ENCODE assay signal across 30 cellular contexts in the genomic region with DNA sequence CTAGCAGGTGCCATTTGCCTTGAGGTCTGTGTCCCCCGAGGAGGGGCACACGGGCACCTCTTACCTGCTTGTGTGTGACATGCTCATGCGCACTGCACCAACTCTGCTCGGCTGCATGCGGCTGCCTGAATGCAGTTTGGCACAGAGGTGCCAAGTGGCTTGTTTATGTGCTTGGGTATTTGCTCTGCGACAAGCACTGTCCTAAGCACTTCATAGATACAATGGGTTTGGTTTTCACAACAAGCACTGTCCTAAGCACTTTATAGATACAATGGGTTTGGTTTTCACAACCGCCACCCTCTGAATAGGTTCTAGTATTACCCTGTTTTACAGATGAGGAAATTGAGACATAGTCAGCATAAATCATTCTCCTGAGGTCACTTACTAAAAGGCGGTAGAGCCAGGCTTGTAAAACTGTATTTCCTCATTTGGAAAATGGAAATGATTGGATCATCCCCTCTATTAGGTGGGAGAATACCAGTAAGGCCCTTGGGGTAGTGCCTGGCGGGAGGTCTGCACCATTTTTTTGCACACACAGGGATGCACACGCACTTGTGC. TPM values are rescaled to one million over a fixed set of nuclear protein-coding genes. Genes with fewer than 3 reads are reported as not detected.
A peak's percentile ranks its signal among the peaks of the same experiment; 100 is the strongest.
DNase-seq lines count a peak whose midpoint lies in the region; ATAC-seq and TF ChIP-seq lines count a peak whose summit lies in the region.
"Had no signal": no experiment of that assay in that cellular context is flagged by ENCODE, and none has a peak within 500 bp of the region (broad histone marks: within the 10 kb centered on the region; RNA-seq: fewer than 3 reads in every experiment).

No MANE protein-coding gene starts in this region.

- no peaks in the 10 kb centered on the region for H3K27me3 ChIP-seq in BLaER1 treated with 17β-estradiol and CSF1 and Interleukin-3, amounts not matched to agents 10 nM and 100 nM
- no peaks in the 10 kb centered on the region for H3K27me3 ChIP-seq in colonic mucosa
- H3K27me3 ChIP-seq: brain microvascular endothelial cell, esophagus squamous epithelium, right atrium auricular region, transverse colon had no signal

- peak overlapping the region; percentile 64 to 87 (median 80); a peak in 11 of 22 replicates for H3K4me2 ChIP-seq in BLaER1 treated with 17β-estradiol and CSF1 and Interleukin-3, amounts not matched to agents 10 nM and 100 nM

- no peak overlapping the region for H3K9ac ChIP-seq in BLaER1 treated with 17β-estradiol and CSF1 and Interleukin-3, amounts not matched to agents 10 nM and 100 nM
- H3K9ac ChIP-seq in colonic mucosa (ENCODE audit: low read depth in 2 of 2, low read length in 2 of 2), result no peak overlapping the region
- H3K9ac ChIP-seq: GM23248 had no signal

- peaks cover 0 to 8% (median 0%) of the 10 kb centered on the region in 11 experiments; a peak in 4 of 22 replicates for H4K20me1 ChIP-seq in BLaER1 treated with 17β-estradiol and CSF1 and Interleukin-3, amounts not matched to agents 10 nM and 100 nM

- ATAC-seq in mucosa of descending colon (peak; percentile 20), HG02623 (IDR thresholded peaks at IDR 0.05; ENCODE audit: unreplicated experiment) (no peak)
- ATAC-seq: stimulated activated naive CD8-positive, alpha-beta T cell treated with anti-CD3 and anti-CD28 coated beads, Interleukin-15, Interleukin-2, amounts not matched to agents 100 U/mL and 50 U/mL, for 24 hours had no signal

- H3K36me3 ChIP-seq in BLaER1 treated with 17β-estradiol and CSF1 and Interleukin-3, amounts not matched to agents 10 nM and 100 nM, result peaks cover 0 to 3% (median 0%) of the 10 kb centered on the region in 11 experiments; a peak in 2 of 22 replicates
- H3K36me3 ChIP-seq in mucosa of descending colon (ENCODE audit: low read depth) (no peaks in the 10 kb centered on the region), colonic mucosa (no peaks in the 10 kb centered on the region)
- H3K36me3 ChIP-seq: brain microvascular endothelial cell, esophagus squamous epithelium, right atrium auricular region, transverse colon had no signal

- intact Hi-C loops in mucosa of descending colon (cut with DNase I, micrococcal nuclease) (no loop called here), colonic mucosa (cut with DNase I) (no loop called here)

- no peak overlapping the region for H3K4me3 ChIP-seq in BLaER1 treated with 17β-estradiol and CSF1 and Interleukin-3, amounts not matched to agents 10 nM and 100 nM
- no peak overlapping the region for H3K4me3 ChIP-seq in mucosa of descending colon
- no peak overlapping the region for H3K4me3 ChIP-seq in colonic mucosa
- H3K4me3 ChIP-seq: esophagus squamous epithelium, GM23248, right atrium auricular region, transverse colon had no signal

- peak; percentile 82 for DNase-seq in MV-4-11 (lab: John Stamatoyannopoulos, UW)
- peak; percentile 18 for DNase-seq in OCI-M1 (lab: John Stamatoyannopoulos, UW)
- no peak for DNase-seq in mucosa of descending colon
- no peak for DNase-seq in colonic mucosa
- DNase-seq in NCI-H128 (lab: John Stamatoyannopoulos, UW; ENCODE audit: unreplicated experiment), result no peak
- no peak for DNase-seq in activated effector memory CD4-positive, alpha-beta T cell treated with anti-CD3 and anti-CD28 coated beads, Interleukin-2, amount 50 U/mL, for 16 hours
- DNase-seq: ACHN; activated CD4-positive, alpha-beta memory T cell treated with anti-CD3 and anti-CD28 coated beads, Interleukin-2, amount 10 ng/mL, durations not matched to agents 7 days and 5 days; activated CD4-positive, CD25-positive, alpha-beta regulatory T cell; activated gamma-delta T cell; brain microvascular endothelial cell; C1 segment of cervical spinal cord; esophagus squamous epithelium; GM23248; mesendoderm; naive B cell; NCI-H1694 treated with DMSO at 0.1 percent for 48 hours; NCI-H524 treated with DMSO at 0.1 percent for 48 hours; Right ventricle myocardium superior; stimulated activated CD4-positive, alpha-beta T cell treated with anti-CD3 and anti-CD28 coated beads, Interleukin-12 subunit alpha, Interleukin-12 subunit beta, amount 100 ng/mL, for 4 hours; stimulated activated CD4-positive, alpha-beta T cell treated with anti-CD3 and anti-CD28 coated beads, Interleukin-4, amount 100 ng/mL, for 4 hours; stimulated activated naive CD8-positive, alpha-beta T cell treated with anti-CD3 and anti-CD28 coated beads, Interleukin-15, Interleukin-2, amounts not matched to agents 100 U/mL and 50 U/mL, for 24 hours; T-helper 9 cell; transverse colon had no signal

- TF ChIP-seq CTCF in mucosa of descending colon (IDR thresholded peaks at IDR 0.05) (no peak), colonic mucosa (IDR thresholded peaks at IDR 0.05) (no peak)

- peaks cover 33 to 57% (median 42%) of the 10 kb centered on the region in 10 experiments for H3K4me1 ChIP-seq in BLaER1 treated with 17β-estradiol and CSF1 and Interleukin-3, amounts not matched to agents 10 nM and 100 nM
- H3K4me1 ChIP-seq in mucosa of descending colon (ENCODE audit: low read depth) (peaks cover 4% of the 10 kb centered on the region), colonic mucosa (no peaks in the 10 kb centered on the region)

- H3K9me3 ChIP-seq in BLaER1 treated with 17β-estradiol and CSF1 and Interleukin-3, amounts not matched to agents 10 nM and 100 nM (replicated peaks in 1 of 11), result no peaks in the 10 kb centered on the region
- no peaks in the 10 kb centered on the region for H3K9me3 ChIP-seq in mucosa of descending colon
- no peaks in the 10 kb centered on the region for H3K9me3 ChIP-seq in colonic mucosa
- H3K9me3 ChIP-seq: esophagus squamous epithelium, right atrium auricular region, transverse colon had no signal

- no peak overlapping the region for H3K27ac ChIP-seq in BLaER1 treated with 17β-estradiol and CSF1 and Interleukin-3, amounts not matched to agents 10 nM and 100 nM
- no peak overlapping the region for H3K27ac ChIP-seq in colonic mucosa
- H3K27ac ChIP-seq: brain microvascular endothelial cell, GM23248, right atrium auricular region, transverse colon had no signal

RNA-seq across cellular contexts. Expression of gene ITIH4, which starts 0.5 kb away (rescaled TPM):
- total RNA-seq in mucosa of descending colon (1 to 10 TPM; 1.9 to 6.0 (median 4.3) TPM), colonic mucosa (1 to 10 TPM; 2.1 to 7.3 TPM)

RNA-seq across cellular contexts. Expression of gene MUSTN1, which starts 4.8 kb away (rescaled TPM):
- 1 to 10 TPM; 1.9 to 5.3 (median 4.0) TPM for total RNA-seq in mucosa of descending colon
- total RNA-seq in colonic mucosa, result 1 to 10 TPM; 1.5 to 3.2 TPM
- total RNA-seq: GM23248, MCF 10A had no signal

RNA-seq across cellular contexts. Expression of gene ITIH3, which starts 35.4 kb away (rescaled TPM):
- 1 to 10 TPM in 1 of 3 donors, under 1 TPM in 2; 0.72 to 1.4 (median 0.89) TPM for total RNA-seq in mucosa of descending colon
- under 1 TPM; 0.32 to 0.82 TPM for total RNA-seq in colonic mucosa
- total RNA-seq: activated CD4-positive, alpha-beta memory T cell treated with anti-CD3 and anti-CD28 coated beads, Interleukin-2, amount 10 ng/mL, durations not matched to agents 7 days and 5 days; endodermal cell; GM23248; MCF 10A had no signal

RNA-seq across cellular contexts. Expression of gene ITIH1, which starts 52.6 kb away (rescaled TPM):
- total RNA-seq in mucosa of descending colon (not detected), colonic mucosa (under 1 TPM in 1 of 2 donors, not detected in 1; 0.91 TPM)
- total RNA-seq: activated CD4-positive, alpha-beta memory T cell treated with anti-CD3 and anti-CD28 coated beads, Interleukin-2, amount 10 ng/mL, durations not matched to agents 7 days and 5 days; endodermal cell; esophagus squamous epithelium; GM23248; MCF 10A; osteocyte; right atrium auricular region; Right ventricle myocardium superior; transverse colon had no signal

RNA-seq across cellular contexts. Expression of gene NEK4, which starts 59.2 kb away (rescaled TPM):
- 10 to 100 TPM; 19.9 to 33.9 (median 20.2) TPM for total RNA-seq in mucosa of descending colon
- 10 to 100 TPM; 21.2 to 29.1 TPM for total RNA-seq in colonic mucosa

Comparison
In these comparisons a context has a peak if more than half of its experiments do, and no peak if none do; other contexts are left out.
1. DNase-seq: peak in MV-4-11 (single experiment) and OCI-M1 (single experiment); none in mucosa of descending colon (0 of 3), colonic mucosa (single experiment), NCI-H128 (single experiment) and activated effector memory CD4-positive, alpha-beta T cell treated with anti-CD3 and anti-CD28 coated beads, Interleukin-2, amount 50 U/mL, for 16 hours (single experiment).